In the genomic region with DNA sequence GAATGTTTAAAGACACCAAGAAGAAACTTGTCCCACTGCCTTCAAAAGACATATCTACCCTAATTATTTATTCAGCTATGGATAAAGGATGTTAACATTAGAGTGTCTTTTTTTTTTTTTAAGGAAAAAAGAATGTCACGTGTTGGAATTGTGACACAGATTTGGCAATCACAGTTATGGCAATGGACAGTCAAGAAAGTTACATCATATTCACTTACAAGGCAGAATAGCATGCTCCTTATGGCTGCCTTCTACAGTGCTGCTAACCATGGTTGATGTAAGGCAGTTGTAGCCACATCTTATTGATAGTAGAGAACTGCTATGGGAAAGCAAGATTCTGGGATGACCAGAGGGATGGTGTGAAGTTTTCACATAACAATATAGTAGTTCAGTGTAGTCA, we compare ENCODE assay signal across 28 cellular contexts.
DNase-seq lines count a peak whose midpoint lies in the region; ATAC-seq and TF ChIP-seq lines count a peak whose summit lies in the region.
"Had no signal": no experiment of that assay in that cellular context is flagged by ENCODE, and none has a peak within 500 bp of the region (broad histone marks: within the 10 kb centered on the region; RNA-seq: fewer than 3 reads in every experiment).

No MANE protein-coding gene starts in this region.

- POLR2A ChIA-PET in activated CD4-positive, alpha-beta T cell treated with anti-CD3 and anti-CD28 coated beads, Interleukin-2, amount 10 ng/mL, durations not matched to agents 7 days and 5 days (lab: Charles Lee) = no interaction called here

- no peak overlapping the region for H3K27ac Mint-ChIP-seq in activated CD4-positive, alpha-beta T cell treated with anti-CD3 and anti-CD28 coated beads, Interleukin-2, amount 10 ng/mL, durations not matched to agents 7 days and 5 days
- H3K27ac Mint-ChIP-seq: activated T-cell treated with anti-CD3 and anti-CD28 coated beads, Interleukin-2, amount 50 U/mL, for 72 hours; immature natural killer cell; memory B cell; stimulated activated naive CD8-positive, alpha-beta T cell treated with anti-CD3 and anti-CD28 coated beads, Interleukin-15, amount 100 ng/mL, for 72 hours; T-helper 1 cell treated with Interleukin-12 subunit alpha and Interleukin-12 subunit beta and Interleukin-4 antibody, amounts not matched to agents 30 μg/mL and 1 μg/mL, for 36 hours had no signal

- H3K4me1 Mint-ChIP-seq in activated CD4-positive, alpha-beta T cell treated with anti-CD3 and anti-CD28 coated beads, Interleukin-2, amount 10 ng/mL, durations not matched to agents 7 days and 5 days = no peaks in the 10 kb centered on the region
- H3K4me1 Mint-ChIP-seq: immature natural killer cell; memory B cell; stimulated activated naive CD8-positive, alpha-beta T cell treated with anti-CD3 and anti-CD28 coated beads, Interleukin-15, amount 100 ng/mL, for 72 hours had no signal

- ATAC-seq in GM21423 (IDR thresholded peaks at IDR 0.05; ENCODE audit: unreplicated experiment) = no peak
- ATAC-seq: activated T-cell treated with anti-CD3 and anti-CD28 coated beads, Interleukin-2, amount 50 U/mL, for 72 hours; esophagus mucosa; HCT116; left colon; pancreas; stimulated activated naive CD8-positive, alpha-beta T cell treated with anti-CD3 and anti-CD28 coated beads, Interleukin-15, amount 100 ng/mL, for 72 hours had no signal

- H3K9me3 Mint-ChIP-seq in activated CD4-positive, alpha-beta T cell treated with anti-CD3 and anti-CD28 coated beads, Interleukin-2, amount 10 ng/mL, durations not matched to agents 7 days and 5 days = no peaks in the 10 kb centered on the region
- H3K9me3 Mint-ChIP-seq: activated T-cell treated with anti-CD3 and anti-CD28 coated beads, Interleukin-2, amount 50 U/mL, for 72 hours; memory B cell; stimulated activated naive CD8-positive, alpha-beta T cell treated with anti-CD3 and anti-CD28 coated beads, Interleukin-15, amount 100 ng/mL, for 72 hours; T-helper 1 cell treated with Interleukin-12 subunit alpha and Interleukin-12 subunit beta and Interleukin-4 antibody, amounts not matched to agents 30 μg/mL and 1 μg/mL, for 36 hours had no signal

- no peaks in the 10 kb centered on the region for H3K27me3 Mint-ChIP-seq in activated CD4-positive, alpha-beta T cell treated with anti-CD3 and anti-CD28 coated beads, Interleukin-2, amount 10 ng/mL, durations not matched to agents 7 days and 5 days
- H3K27me3 Mint-ChIP-seq: memory B cell; stimulated activated naive CD8-positive, alpha-beta T cell treated with anti-CD3 and anti-CD28 coated beads, Interleukin-15, amount 100 ng/mL, for 72 hours had no signal

- H3K36me3 Mint-ChIP-seq in activated CD4-positive, alpha-beta T cell treated with anti-CD3 and anti-CD28 coated beads, Interleukin-2, amount 10 ng/mL, durations not matched to agents 7 days and 5 days (ENCODE audit: low read depth) = no peaks in the 10 kb centered on the region

- no peak overlapping the region for H3K4me3 ChIP-seq in choroid plexus epithelial cell (ENCODE audit: low read depth, low read length)
- H3K4me3 ChIP-seq: pancreas, SK-N-MC, thyroid gland had no signal

- DNase-seq in AG08395 (ENCODE audit: low spot score) (peak; percentile 18), EH (ENCODE audit: low read depth) (peak; percentile 16), choroid plexus epithelial cell (ENCODE audit: low read depth) (peak; percentile 22), iris pigment epithelial cell (ENCODE audit: low read depth) (peak; percentile 20), ureter (ENCODE audit: low spot score) (no peak)
- no peak for DNase-seq in activated CD4-positive, alpha-beta T cell treated with anti-CD3 and anti-CD28 coated beads, Interleukin-2, amount 10 ng/mL, durations not matched to agents 7 days and 5 days
- DNase-seq: activated CD4-positive, alpha-beta T cell treated with anti-CD3 and anti-CD28 coated beads, Interleukin-2, amount 50 U/mL, for 4 hours; activated T-cell treated with anti-CD3 and anti-CD28 coated beads, Interleukin-2, amount 50 U/mL, for 72 hours; C1 segment of cervical spinal cord; COR-L47; hypothalamus; immature natural killer cell; left colon; NCI-H1092; NCI-H1694; NCI-H446; NCI-H774; pancreas; retina; stimulated activated CD4-positive, alpha-beta T cell treated with anti-CD3 and anti-CD28 coated beads, Interleukin-2, amount 100 ng/mL, for 48 hours; stimulated activated naive CD8-positive, alpha-beta T cell treated with anti-CD3 and anti-CD28 coated beads, Interleukin-15, amount 100 ng/mL, for 72 hours; thyroid gland had no signal

- TF ChIP-seq CTCF in choroid plexus epithelial cell (conservative IDR thresholded peaks at IDR 0.05; ENCODE audit: low read depth, low read length) = no peak

- H3K4me3 Mint-ChIP-seq in activated CD4-positive, alpha-beta T cell treated with anti-CD3 and anti-CD28 coated beads, Interleukin-2, amount 10 ng/mL, durations not matched to agents 7 days and 5 days = no peak overlapping the region
- H3K4me3 Mint-ChIP-seq: activated T-cell treated with anti-CD3 and anti-CD28 coated beads, Interleukin-2, amount 50 U/mL, for 72 hours; immature natural killer cell; memory B cell; stimulated activated naive CD8-positive, alpha-beta T cell treated with anti-CD3 and anti-CD28 coated beads, Interleukin-15, amount 100 ng/mL, for 72 hours; T-helper 1 cell treated with Interleukin-12 subunit alpha and Interleukin-12 subunit beta and Interleukin-4 antibody, amounts not matched to agents 30 μg/mL and 1 μg/mL, for 36 hours had no signal

- CTCF ChIA-PET in activated CD4-positive, alpha-beta T cell treated with anti-CD3 and anti-CD28 coated beads, Interleukin-2, amount 10 ng/mL, durations not matched to agents 7 days and 5 days (lab: Charles Lee) = no interaction called here

Comparison
In these comparisons a context has a peak if more than half of its experiments do, and no peak if none do; other contexts are left out.
1. DNase-seq: peak in AG08395 (single experiment), EH (single experiment), choroid plexus epithelial cell (single experiment) and iris pigment epithelial cell (single experiment); none in ureter (single experiment) and activated CD4-positive, alpha-beta T cell treated with anti-CD3 and anti-CD28 coated beads, Interleukin-2, amount 10 ng/mL, durations not matched to agents 7 days and 5 days (single experiment).